In genomic region chr1:225596152-225596551, GRCh38 we compare ENCODE assay signal across 22 cellular contexts. TPM values are rescaled to one million over a fixed set of nuclear protein-coding genes. Genes with fewer than 3 reads are reported as not detected.
DNase-seq lines count a peak whose midpoint lies in the region; ATAC-seq, FAIRE-seq and TF ChIP-seq lines count a peak whose summit lies in the region.
"Had no signal": no experiment of that assay in that cellular context is flagged by ENCODE, and none has a peak within 500 bp of the region (broad histone marks: within the 10 kb centered on the region; RNA-seq: fewer than 3 reads in every experiment).

No MANE protein-coding gene starts in this region.

- H3K56ac ChIP-seq in IMR-90 (ENCODE audit: extremely low read depth, insufficient read depth, low read length), result no peak overlapping the region

- TF ChIP-seq POLR2A in IMR-90 (IDR thresholded peaks at IDR 0.05; ENCODE audit: low read depth, low read length) (no peak), sigmoid colon (IDR thresholded peaks at IDR 0.05) (no peak), right lobe of liver (IDR thresholded peaks at IDR 0.05) (no peak)

- H3K4me2 ChIP-seq in IMR-90 (ENCODE audit: low read depth, low read length) (peak overlapping the region; percentile 18; the same call in 1 of the 2 replicates), keratinocyte (ENCODE audit: control insufficient read depth, extremely low read depth, insufficient read depth, low read depth, low read length) (peak overlapping the region; percentile 18)

- no TSS peak for BruUV-seq in IMR-90 (replicated peaks; lab: Mats Ljungman, UMichigan)

- no peak for TF ChIP-seq RAD21 in IMR-90 (IDR thresholded peaks at IDR 0.05; ENCODE audit: low read length)

- peaks cover 71% of the 10 kb centered on the region for H3K4me1 Mint-ChIP-seq in brain
- H3K4me1 Mint-ChIP-seq in activated naive CD8-positive, alpha-beta T cell treated with anti-CD3 and anti-CD28 coated beads, Interleukin-2, amount 50 U/mL, for 24 hours, result no peaks in the 10 kb centered on the region
- H3K4me1 Mint-ChIP-seq: CD4-positive, CD25-positive, alpha-beta regulatory T cell; natural killer cell had no signal

- in situ Hi-C loops in IMR-90 (cut with MboI; ENCODE audit: low sequenced_read_pairs), result no loop called here

- H2BK15ac ChIP-seq in IMR-90 (ENCODE audit: low read depth, low read length), result no peak overlapping the region

- POLR2A ChIA-PET in IMR-90 (lab: Charles Lee; ENCODE audit: unreplicated experiment), result no interaction called here

- DNase-seq in IMR-90 (peak; percentile 24), keratinocyte (ENCODE audit: low read depth, low spot score) (no peak), sigmoid colon (no peak), right lobe of liver (no peak), NCI-H2029 (lab: John Stamatoyannopoulos, UW) (no peak), T-helper 1 cell (no peak)
- no peak for DNase-seq in activated naive CD8-positive, alpha-beta T cell treated with anti-CD3 and anti-CD28 coated beads, Interleukin-2, amount 50 U/mL, for 24 hours
- DNase-seq: activated CD8-positive, alpha-beta T cell treated with anti-CD3 and anti-CD28 coated beads for 36 hours; amniotic stem cell; CD4-positive, CD25-positive, alpha-beta regulatory T cell; cerebellar nuclear complex; H9; mesendoderm; MM.1S; natural killer cell; NCI-H1694; NCI-H2171 treated with DMSO at 0.1 percent for 48 hours; NCI-H69; spleen; stimulated activated CD4-positive, alpha-beta T cell treated with anti-CD3 and anti-CD28 coated beads, Interleukin-4, amount 100 ng/mL, for 24 hours; stimulated activated naive CD8-positive, alpha-beta T cell treated with anti-CD3 and anti-CD28 coated beads, Interleukin-15, Interleukin-2, amounts not matched to agents 100 U/mL and 50 U/mL, for 24 hours had no signal

- peak overlapping the region in 4 of 5 experiments; percentile 9 to 80 (median 62) for H3K27ac Mint-ChIP-seq in brain
- H3K27ac Mint-ChIP-seq in activated naive CD8-positive, alpha-beta T cell treated with anti-CD3 and anti-CD28 coated beads, Interleukin-2, amount 50 U/mL, for 24 hours, result no peak overlapping the region
- H3K27ac Mint-ChIP-seq: activated CD8-positive, alpha-beta T cell treated with anti-CD3 and anti-CD28 coated beads for 36 hours; CD4-positive, CD25-positive, alpha-beta regulatory T cell; natural killer cell had no signal

- no peak overlapping the region for H3K23ac ChIP-seq in IMR-90 (ENCODE audit: low read depth, low read length)

- H3K4me3 ChIP-seq in IMR-90 (ENCODE audit: insufficient read depth, low read depth, low read length) (no peak overlapping the region), keratinocyte (ENCODE audit: control insufficient read depth in 2 of 3, extremely low read depth in 1 of 3, insufficient read depth in 2 of 3, low read depth in 1 of 3, low read length in 3 of 3) (no peak overlapping the region), sigmoid colon (no peak overlapping the region), right lobe of liver (no peak overlapping the region)
- H3K4me3 ChIP-seq: spleen had no signal

- peaks cover 30% of the 10 kb centered on the region for H3K79me2 ChIP-seq in keratinocyte (ENCODE audit: control insufficient read depth, insufficient read depth, low read length)

- WGBS in IMR-90 (ENCODE audit: extremely low coverage in 2 of 2, insufficient read length in 1 of 2), 2 experiments, result no CpG with 5 or more reads among the region's 2 CpGs
- 75 to 76% methylated on average over 2 of the region's 2 CpGs for WGBS in sigmoid colon, 2 donors
- WGBS in right lobe of liver (ENCODE audit: insufficient coverage, low coverage, low lambda C conversion rate, missing lambda C conversion rate), result 73% methylated on average over 2 of the region's 2 CpGs

- intact Hi-C loops in IMR-90 (cut with micrococcal nuclease) (no loop called here), sigmoid colon (cut with DNase I) (no loop called here), right lobe of liver (cut with DNase I) (no loop called here)

- peaks cover 12 to 22% (median 16%) of the 10 kb centered on the region in 5 experiments for H3K9me3 Mint-ChIP-seq in brain
- peaks cover 4% of the 10 kb centered on the region for H3K9me3 Mint-ChIP-seq in activated naive CD8-positive, alpha-beta T cell treated with anti-CD3 and anti-CD28 coated beads, Interleukin-2, amount 50 U/mL, for 24 hours
- H3K9me3 Mint-ChIP-seq: natural killer cell had no signal

- no peak for TF ChIP-seq CTCF in IMR-90 (conservative IDR thresholded peaks at IDR 0.05; ENCODE audit: low read depth, low read length)
- no peak for TF ChIP-seq CTCF in brain (conservative IDR thresholded peaks at IDR 0.05)
- TF ChIP-seq CTCF in keratinocyte (optimal IDR thresholded peaks at IDR 0.05 in 1 of 3, IDR thresholded peaks at IDR 0.05 in 1 of 3, conservative IDR thresholded peaks at IDR 0.05 in 1 of 3; ENCODE audit: extremely low read depth in 1 of 3, insufficient read depth in 2 of 3, low read length in 3 of 3), result no peak
- TF ChIP-seq CTCF in sigmoid colon (IDR thresholded peaks at IDR 0.05), result no peak
- no peak for TF ChIP-seq CTCF in right lobe of liver (IDR thresholded peaks at IDR 0.05)

- dilution Hi-C loops in IMR-90 (cut with HindIII; ENCODE audit: low sequenced_read_pairs, unreplicated experiment), result no loop called here
- dilution Hi-C loops in keratinocyte (cut with MboI; ENCODE audit: extremely low pct_ligation_motif_present, low sequenced_read_pairs), result no loop called here

- H3K4me3 Mint-ChIP-seq in brain, result peak overlapping the region in 3 of 5 experiments; percentile 4 to 43 (median 14)
- no peak overlapping the region for H3K4me3 Mint-ChIP-seq in activated naive CD8-positive, alpha-beta T cell treated with anti-CD3 and anti-CD28 coated beads, Interleukin-2, amount 50 U/mL, for 24 hours
- H3K4me3 Mint-ChIP-seq: activated CD8-positive, alpha-beta T cell treated with anti-CD3 and anti-CD28 coated beads for 36 hours; CD4-positive, CD25-positive, alpha-beta regulatory T cell; H9; natural killer cell had no signal

- H2BK120ac ChIP-seq in IMR-90 (ENCODE audit: low read depth, low read length), result no peak overlapping the region

- H2AFZ ChIP-seq in IMR-90 (replicated peaks; ENCODE audit: low read length, poor library complexity) (no peak overlapping the region), keratinocyte (ENCODE audit: control insufficient read depth, low read length) (no peak overlapping the region)

- CTCF ChIA-PET in IMR-90 (lab: Yijun Ruan, JAX), result no interaction called here

- H3K36me3 ChIP-seq in IMR-90 (ENCODE audit: control insufficient read depth, insufficient read depth, low read length), result peaks cover 6% of the 10 kb centered on the region
- no peaks in the 10 kb centered on the region for H3K36me3 ChIP-seq in keratinocyte (ENCODE audit: control insufficient read depth in 2 of 2, extremely low read depth in 1 of 2, insufficient read depth in 2 of 2, low read length in 2 of 2)
- H3K36me3 ChIP-seq in sigmoid colon, result no peaks in the 10 kb centered on the region
- H3K36me3 ChIP-seq in right lobe of liver, result no peaks in the 10 kb centered on the region
- H3K36me3 ChIP-seq: spleen had no signal

- peak; percentile 55 for FAIRE-seq in keratinocyte (lab: Jason Lieb, UNC)

- no peak overlapping the region for H2BK5ac ChIP-seq in IMR-90 (ENCODE audit: low read depth, low read length, poor library complexity, severe bottlenecking)

- peaks cover 68% of the 10 kb centered on the region for H4K20me1 ChIP-seq in IMR-90 (ENCODE audit: insufficient read depth, low read length)
- no peaks in the 10 kb centered on the region for H4K20me1 ChIP-seq in keratinocyte (ENCODE audit: control insufficient read depth, extremely low read depth, insufficient read depth, low read length)

- H3K4me1 ChIP-seq in IMR-90 (ENCODE audit: control insufficient read depth, insufficient read depth, low read length) (0 out of 2 replicates have a peak, but pooled peaks cover 2% of the 10 kb centered on the region), keratinocyte (ENCODE audit: control insufficient read depth, extremely low read depth, insufficient read depth, low read length) (peaks cover 13% of the 10 kb centered on the region), sigmoid colon (peaks cover 0 to 73% (median 59%) of the 10 kb centered on the region in 4 donors), right lobe of liver (no peaks in the 10 kb centered on the region)

- no peak overlapping the region for H3K4ac ChIP-seq in IMR-90 (ENCODE audit: low read depth, low read length)

- no peak for TF ChIP-seq EP300 in sigmoid colon (IDR thresholded peaks at IDR 0.05)

- no peak overlapping the region for H2AK9ac ChIP-seq in IMR-90 (replicated peaks; ENCODE audit: low read depth, low read length, poor library complexity)

- H3K27ac ChIP-seq in IMR-90 (ENCODE audit: insufficient read depth, low read length) (no peak overlapping the region), keratinocyte (ENCODE audit: control insufficient read depth, insufficient read depth, low read length) (no peak overlapping the region), sigmoid colon (peak overlapping the region in 3 of 4 donors; percentile 27 to 58 (median 33)), right lobe of liver (no peak overlapping the region)
- H3K27ac ChIP-seq: spleen had no signal

- peaks cover 17 to 74% of the 10 kb centered on the region in 2 experiments for H3K79me1 ChIP-seq in IMR-90 (ENCODE audit: low read depth in 1 of 2, low read length in 2 of 2)

- H3K27me3 ChIP-seq in IMR-90 (ENCODE audit: control insufficient read depth, insufficient read depth, low read length) (no peaks in the 10 kb centered on the region), keratinocyte (ENCODE audit: control insufficient read depth, extremely low read depth, insufficient read depth, low read length) (no peaks in the 10 kb centered on the region), sigmoid colon (no peaks in the 10 kb centered on the region), right lobe of liver (no peaks in the 10 kb centered on the region)
- H3K27me3 ChIP-seq: spleen had no signal

- no peak overlapping the region for H4K91ac ChIP-seq in IMR-90 (ENCODE audit: insufficient read depth, low read depth, low read length)

- no peaks in the 10 kb centered on the region for H3K27me3 Mint-ChIP-seq in brain
- no peaks in the 10 kb centered on the region for H3K27me3 Mint-ChIP-seq in activated naive CD8-positive, alpha-beta T cell treated with anti-CD3 and anti-CD28 coated beads, Interleukin-2, amount 50 U/mL, for 24 hours
- H3K27me3 Mint-ChIP-seq: activated CD8-positive, alpha-beta T cell treated with anti-CD3 and anti-CD28 coated beads for 36 hours had no signal

- H3K9me1 ChIP-seq in IMR-90 (ENCODE audit: insufficient read depth, low read length) (no peaks in the 10 kb centered on the region; the same call in 1 of the 2 replicates), keratinocyte (ENCODE audit: control insufficient read depth, extremely low read depth, insufficient read depth, low read length) (no peaks in the 10 kb centered on the region)

- no peak overlapping the region for H3K9ac ChIP-seq in IMR-90 (ENCODE audit: low read depth, low read length)
- H3K9ac ChIP-seq in keratinocyte (ENCODE audit: control insufficient read depth, extremely low read depth, insufficient read depth, low read length), result no peak overlapping the region

- no peak overlapping the region for H2BK20ac ChIP-seq in IMR-90 (ENCODE audit: low read depth, low read length)

- H3K18ac ChIP-seq in IMR-90 (ENCODE audit: low read depth, low read length), result no peak overlapping the region

- 0 out of 2 replicates have a peak, but pooled peaks cover 2% of the 10 kb centered on the region for H3K9me3 ChIP-seq in IMR-90 (ENCODE audit: control insufficient read depth, insufficient read depth, low read length)
- no peaks in the 10 kb centered on the region for H3K9me3 ChIP-seq in keratinocyte (ENCODE audit: control insufficient read depth, low read depth, low read length)
- H3K9me3 ChIP-seq in sigmoid colon, result no peaks in the 10 kb centered on the region
- no peaks in the 10 kb centered on the region for H3K9me3 ChIP-seq in right lobe of liver

- no peak overlapping the region for H4K8ac ChIP-seq in IMR-90 (ENCODE audit: low read depth in 2 of 2, low read length in 2 of 2)

- no peak overlapping the region for H2AK5ac ChIP-seq in IMR-90 (ENCODE audit: low read depth, low read length)

- H3K14ac ChIP-seq in IMR-90 (replicated peaks; ENCODE audit: low read depth, low read length), result no peak overlapping the region

- peaks cover 69% of the 10 kb centered on the region for H3K36me3 Mint-ChIP-seq in brain
- no peaks in the 10 kb centered on the region for H3K36me3 Mint-ChIP-seq in activated naive CD8-positive, alpha-beta T cell treated with anti-CD3 and anti-CD28 coated beads, Interleukin-2, amount 50 U/mL, for 24 hours (ENCODE audit: low read depth)
- H3K36me3 Mint-ChIP-seq: natural killer cell had no signal

- no peak overlapping the region for H4K5ac ChIP-seq in IMR-90 (ENCODE audit: low read depth, low read length)

- ATAC-seq in IMR-90 (ENCODE audit: low read depth) (peak; percentile 24), right lobe of liver (no peak)
- ATAC-seq in activated naive CD8-positive, alpha-beta T cell treated with anti-CD3 and anti-CD28 coated beads, Interleukin-2, amount 50 U/mL, for 24 hours, result no peak
- ATAC-seq: activated CD8-positive, alpha-beta T cell treated with anti-CD3 and anti-CD28 coated beads for 36 hours; natural killer cell; stimulated activated naive CD8-positive, alpha-beta T cell treated with anti-CD3 and anti-CD28 coated beads, Interleukin-15, Interleukin-2, amounts not matched to agents 100 U/mL and 50 U/mL, for 24 hours had no signal

RNA-seq across cellular contexts. Expression of gene ENAH, which starts 56.8 kb away (rescaled TPM):
- total RNA-seq in IMR-90 (2012; rRNA removed) (82.5 and 86.9 TPM in 2 replicates), sigmoid colon (100 to 1,000 TPM in 3 of 4 donors, 10 to 100 TPM in 1; 92.2 to 197 (median 116) TPM), right lobe of liver (10 to 100 TPM in 5 of 6 experiments, 1 to 10 TPM in 1; 9.0 to 33.2 (median 20.8) TPM)
- polyA plus RNA-seq in IMR-90 (2012; rRNA removed) (47.4 and 61.3 TPM in 2 replicates), brain (ENCODE audit: insufficient read depth, low read depth, low replicate concordance) (85.4 TPM), keratinocyte (50.2 to 63.8 TPM (median 61.0 TPM) in 3 replicates), sigmoid colon (10 to 100 TPM in 2 of 3 donors, 1 to 10 TPM in 1; 9.6 to 17.1 (median 15.0) TPM)
- 7.3 and 9.4 TPM in 2 replicates for polyA plus RNA-seq in IMR-90 (2012; cell fraction: cytosol; rRNA removed)
- 10.8 and 45.1 TPM in 2 replicates for polyA plus RNA-seq in IMR-90 (2012; cell fraction: nucleus; rRNA removed; ENCODE audit: low replicate concordance)
- polyA plus RNA-seq in keratinocyte (2011; ENCODE audit: low read depth), result 65.7 TPM
- 69.5 and 113 TPM in 2 replicates for polyA plus RNA-seq in keratinocyte (2011; cell fraction: cytosol; rRNA removed)
- polyA plus RNA-seq in keratinocyte (2011; cell fraction: nucleus; rRNA removed), result 63.6 and 76.8 TPM in 2 replicates
- 33.5 and 59.5 TPM in 2 replicates for polyA plus RNA-seq in keratinocyte (2012; ENCODE audit: low replicate concordance)
- 25.2 to 127 TPM (median 102 TPM) in 3 replicates for polyA minus RNA-seq in keratinocyte
- polyA minus RNA-seq in keratinocyte (2011; cell fraction: cytosol; rRNA and poly(A)+ RNA removed), result 50.5 TPM
- polyA minus RNA-seq in keratinocyte (2011; cell fraction: nucleus; rRNA and poly(A)+ RNA removed), result 26.5 and 63.1 TPM in 2 replicates
- total RNA-seq: CD4-positive, CD25-positive, alpha-beta regulatory T cell; natural killer cell had no signal

Comparison
In these comparisons a context has a peak if more than half of its experiments do, and no peak if none do; other contexts are left out.
1. H3K27ac ChIP-seq: peak in sigmoid colon (3 of 4); none in IMR-90 (single experiment), keratinocyte (single experiment) and right lobe of liver (0 of 3).